1 cellular context compared by ENCODE assay signal in the genomic region with DNA sequence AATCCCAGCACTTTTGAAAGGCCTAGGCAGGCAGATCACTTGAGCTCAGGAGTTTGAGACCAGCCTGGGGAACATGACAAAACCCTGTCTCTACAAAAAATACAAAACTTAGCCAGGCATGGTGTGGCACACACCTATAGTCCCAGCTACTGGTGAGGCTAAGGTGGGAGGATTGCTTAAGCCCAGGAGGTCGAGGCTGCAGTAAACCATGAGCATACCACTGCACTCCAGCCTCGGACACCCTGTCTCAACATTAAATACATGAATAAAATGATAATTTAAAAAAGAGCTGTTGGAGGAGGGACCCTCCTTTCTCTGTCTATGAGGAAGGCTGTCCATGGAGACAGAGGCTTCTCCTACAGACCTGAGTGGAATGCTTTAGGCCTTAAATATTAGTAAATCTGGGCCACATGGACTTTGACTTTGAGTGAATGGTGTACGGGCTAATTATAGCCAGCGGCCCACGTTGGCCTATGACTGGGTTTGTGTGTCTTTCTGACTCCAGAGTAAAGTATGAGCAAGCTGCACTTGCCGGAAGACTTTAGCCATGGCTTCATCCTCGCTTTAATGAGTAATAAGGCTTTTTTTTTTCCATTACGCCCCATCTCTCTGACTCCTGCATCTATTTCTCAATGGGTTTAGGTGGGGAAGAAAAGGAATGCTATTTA.
TF ChIP-seq lines count a peak whose summit lies in the region.

No MANE protein-coding gene starts in this region.

TF ChIP-seq in HepG2, 621 proteins besides CTCF, POLR2A, EP300 and RAD21 (continued from another document):
- TF ChIP-seq, protein P1, sequence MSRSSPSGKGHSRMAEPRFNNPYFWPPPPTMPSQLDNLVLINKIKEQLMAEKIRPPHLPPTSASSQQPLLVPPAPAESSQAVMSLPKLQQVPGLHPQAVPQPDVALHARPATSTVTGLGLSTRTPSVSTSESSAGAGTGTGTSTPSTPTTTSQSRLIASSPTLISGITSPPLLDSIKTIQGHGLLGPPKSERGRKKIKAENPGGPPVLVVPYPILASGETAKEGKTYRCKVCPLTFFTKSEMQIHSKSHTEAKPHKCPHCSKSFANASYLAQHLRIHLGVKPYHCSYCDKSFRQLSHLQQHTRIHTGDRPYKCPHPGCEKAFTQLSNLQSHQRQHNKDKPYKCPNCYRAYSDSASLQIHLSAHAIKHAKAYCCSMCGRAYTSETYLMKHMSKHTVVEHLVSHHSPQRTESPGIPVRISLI (CRISPR knock-in tag; IDR thresholded peaks at IDR 0.05; ENCODE audit: borderline replicate concordance): peak; percentile 56; the same call in 1 of the 2 replicates
- TF ChIP-seq ZBED4 (CRISPR knock-in tag; IDR thresholded peaks at IDR 0.05; ENCODE audit: borderline replicate concordance) (peak; percentile 83; the same call in 1 of the 2 replicates), ATAD3A (CRISPR knock-in tag; IDR thresholded peaks at IDR 0.05) (no peak), IRF2 (CRISPR knock-in tag; IDR thresholded peaks at IDR 0.05) (0 out of 2 replicates have a peak, but pooled peaks have one; percentile 8), PREB (CRISPR knock-in tag; IDR thresholded peaks at IDR 0.05) (no peak), GATAD2A (CRISPR knock-in tag; IDR thresholded peaks at IDR 0.05) (peak; percentile 79), DZIP1 (CRISPR knock-in tag; IDR thresholded peaks at IDR 0.05) (no peak), ZNF841 (CRISPR knock-in tag; IDR thresholded peaks at IDR 0.05; ENCODE audit: borderline replicate concordance) (no peak), CAMTA2 (CRISPR knock-in tag; IDR thresholded peaks at IDR 0.05; ENCODE audit: borderline replicate concordance) (no peak), ASH2L (IDR thresholded peaks at IDR 0.05; ENCODE audit: insufficient read length, low read depth, low read length) (peak; percentile 67), ZNF792 (CRISPR knock-in tag; IDR thresholded peaks at IDR 0.05) (0 out of 2 replicates have a peak, but pooled peaks have one; percentile 32), NKX3-1 (CRISPR knock-in tag; IDR thresholded peaks at IDR 0.05) (0 out of 2 replicates have a peak, but pooled peaks have one; percentile 1), SKI (IDR thresholded peaks at IDR 0.05; ENCODE audit: partially characterized antibody) (peak; percentile 13), IRX3 (CRISPR knock-in tag; IDR thresholded peaks at IDR 0.05; ENCODE audit: borderline replicate concordance, low read depth) (no peak), NR2F6 (IDR thresholded peaks at IDR 0.05) (no peak), NR2F6 (CRISPR knock-in tag; IDR thresholded peaks at IDR 0.05) (peak; percentile 45; the same call in 1 of the 2 replicates), HMGXB4 (CRISPR knock-in tag; IDR thresholded peaks at IDR 0.05; ENCODE audit: borderline replicate concordance in 1 of 2, low read depth in 1 of 2) (0 out of 4 replicates have a peak, but pooled peaks of 1 of the 2 experiments have one; percentile 4), MIXL1 (CRISPR knock-in tag; IDR thresholded peaks at IDR 0.05) (peak; percentile 93), RCOR2 (CRISPR knock-in tag; IDR thresholded peaks at IDR 0.05) (0 out of 2 replicates have a peak, but pooled peaks have one; percentile 13), RARA (CRISPR knock-in tag; IDR thresholded peaks at IDR 0.05) (peak; percentile 55), HNF4G (IDR thresholded peaks at IDR 0.05; ENCODE audit: borderline replicate concordance, low read depth, low read length) (peak; percentile 69; the same call in 1 of the 2 replicates), HNF4G (CRISPR knock-in tag; IDR thresholded peaks at IDR 0.05; ENCODE audit: borderline replicate concordance, low read depth) (no peak), ZBTB21 (CRISPR knock-in tag; IDR thresholded peaks at IDR 0.05) (peak; percentile 48; the same call in 1 of the 2 replicates), ZSCAN29 (CRISPR knock-in tag; conservative IDR thresholded peaks at IDR 0.05) (0 out of 2 replicates have a peak, but pooled peaks have one; percentile 48), SOX13 (IDR thresholded peaks at IDR 0.05) (no peak), SOX13 (CRISPR knock-in tag; conservative IDR thresholded peaks at IDR 0.05 in 1 of 2, IDR thresholded peaks at IDR 0.05 in 1 of 2) (peak in 1 of 2 experiments; percentile 57; a peak in 2 of 4 replicates), PHF21A (CRISPR knock-in tag; IDR thresholded peaks at IDR 0.05) (peak; percentile 91), FOXO1 (CRISPR knock-in tag; IDR thresholded peaks at IDR 0.05) (no peak), HMG20A (CRISPR knock-in tag; IDR thresholded peaks at IDR 0.05; ENCODE audit: borderline replicate concordance) (peak; percentile 64; the same call in 1 of the 2 replicates), ZNF83 (CRISPR knock-in tag; IDR thresholded peaks at IDR 0.05; ENCODE audit: borderline replicate concordance) (no peak), ZSCAN9 (CRISPR knock-in tag; IDR thresholded peaks at IDR 0.05; ENCODE audit: borderline replicate concordance) (no peak), MEIS1 (CRISPR knock-in tag; IDR thresholded peaks at IDR 0.05; ENCODE audit: borderline replicate concordance) (0 out of 2 replicates have a peak, but pooled peaks have one; percentile 28), GFI1 (CRISPR knock-in tag; IDR thresholded peaks at IDR 0.05; ENCODE audit: borderline replicate concordance) (peak; percentile 96), AGO2 (optimal IDR thresholded peaks at IDR 0.05; ENCODE audit: low read depth, low read length) (no peak), RXRB (CRISPR knock-in tag; IDR thresholded peaks at IDR 0.05; ENCODE audit: borderline replicate concordance) (peak; percentile 24; the same call in 1 of the 2 replicates), ZNF556 (CRISPR knock-in tag; IDR thresholded peaks at IDR 0.05; ENCODE audit: borderline replicate concordance) (0 out of 2 replicates have a peak, but pooled peaks have one; percentile 28), SAP130 (CRISPR knock-in tag; IDR thresholded peaks at IDR 0.05; ENCODE audit: low read depth) (peak; percentile 71), ELF3 (CRISPR knock-in tag; IDR thresholded peaks at IDR 0.05) (peak; percentile 47; the same call in 1 of the 2 replicates), TEAD3 (CRISPR knock-in tag; optimal IDR thresholded peaks at IDR 0.05; ENCODE audit: borderline replicate concordance) (peak; percentile 62), RBAK (CRISPR knock-in tag; IDR thresholded peaks at IDR 0.05) (no peak), ZNF484 (CRISPR knock-in tag; IDR thresholded peaks at IDR 0.05; ENCODE audit: borderline replicate concordance, low read depth) (no peak), ZNF616 (CRISPR knock-in tag; IDR thresholded peaks at IDR 0.05; ENCODE audit: low read depth) (no peak), CREB1 (IDR thresholded peaks at IDR 0.05) (peak; percentile 36; the same call in 1 of the 2 replicates), CREB1 (CRISPR knock-in tag; IDR thresholded peaks at IDR 0.05) (no peak), CEBPG (CRISPR knock-in tag; IDR thresholded peaks at IDR 0.05) (0 out of 2 replicates have a peak, but pooled peaks have one; percentile 14), MIER2 (CRISPR knock-in tag; IDR thresholded peaks at IDR 0.05) (no peak), KDM6A (CRISPR knock-in tag; IDR thresholded peaks at IDR 0.05; ENCODE audit: low read depth) (peak; percentile 52), ZFY (CRISPR knock-in tag; IDR thresholded peaks at IDR 0.05) (0 out of 2 replicates have a peak, but pooled peaks have one; percentile 37), MXI1 (IDR thresholded peaks at IDR 0.05; ENCODE audit: borderline replicate concordance, low read depth, low read length) (peak; percentile 69; the same call in 1 of the 3 replicates), MEF2D (CRISPR knock-in tag; IDR thresholded peaks at IDR 0.05) (peak; percentile 99)
- TF ChIP-seq, protein P2, sequence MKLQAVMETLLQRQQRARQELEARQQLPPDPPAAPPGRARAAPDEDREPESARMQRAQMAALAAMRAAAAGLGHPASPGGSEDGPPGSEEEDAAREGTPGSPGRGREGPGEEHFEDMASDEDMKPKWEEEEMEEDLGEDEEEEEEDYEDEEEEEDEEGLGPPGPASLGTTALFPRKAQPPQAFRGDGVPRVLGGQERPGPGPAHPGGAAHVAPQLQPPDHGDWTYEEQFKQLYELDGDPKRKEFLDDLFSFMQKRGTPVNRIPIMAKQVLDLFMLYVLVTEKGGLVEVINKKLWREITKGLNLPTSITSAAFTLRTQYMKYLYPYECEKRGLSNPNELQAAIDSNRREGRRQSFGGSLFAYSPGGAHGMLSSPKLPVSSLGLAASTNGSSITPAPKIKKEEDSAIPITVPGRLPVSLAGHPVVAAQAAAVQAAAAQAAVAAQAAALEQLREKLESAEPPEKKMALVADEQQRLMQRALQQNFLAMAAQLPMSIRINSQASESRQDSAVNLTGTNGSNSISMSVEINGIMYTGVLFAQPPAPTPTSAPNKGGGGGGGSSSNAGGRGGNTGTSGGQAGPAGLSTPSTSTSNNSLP (IDR thresholded peaks at IDR 0.05; ENCODE audit: low read depth, low read length): peak; percentile 78
- TF ChIP-seq, protein P3, sequence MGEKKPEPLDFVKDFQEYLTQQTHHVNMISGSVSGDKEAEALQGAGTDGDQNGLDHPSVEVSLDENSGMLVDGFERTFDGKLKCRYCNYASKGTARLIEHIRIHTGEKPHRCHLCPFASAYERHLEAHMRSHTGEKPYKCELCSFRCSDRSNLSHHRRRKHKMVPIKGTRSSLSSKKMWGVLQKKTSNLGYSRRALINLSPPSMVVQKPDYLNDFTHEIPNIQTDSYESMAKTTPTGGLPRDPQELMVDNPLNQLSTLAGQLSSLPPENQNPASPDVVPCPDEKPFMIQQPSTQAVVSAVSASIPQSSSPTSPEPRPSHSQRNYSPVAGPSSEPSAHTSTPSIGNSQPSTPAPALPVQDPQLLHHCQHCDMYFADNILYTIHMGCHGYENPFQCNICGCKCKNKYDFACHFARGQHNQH (CRISPR knock-in tag; IDR thresholded peaks at IDR 0.05): 0 out of 2 replicates have a peak, but pooled peaks have one; percentile 51
